Comparison of ENCODE assay signal across 20 cellular contexts in the genomic region with DNA sequence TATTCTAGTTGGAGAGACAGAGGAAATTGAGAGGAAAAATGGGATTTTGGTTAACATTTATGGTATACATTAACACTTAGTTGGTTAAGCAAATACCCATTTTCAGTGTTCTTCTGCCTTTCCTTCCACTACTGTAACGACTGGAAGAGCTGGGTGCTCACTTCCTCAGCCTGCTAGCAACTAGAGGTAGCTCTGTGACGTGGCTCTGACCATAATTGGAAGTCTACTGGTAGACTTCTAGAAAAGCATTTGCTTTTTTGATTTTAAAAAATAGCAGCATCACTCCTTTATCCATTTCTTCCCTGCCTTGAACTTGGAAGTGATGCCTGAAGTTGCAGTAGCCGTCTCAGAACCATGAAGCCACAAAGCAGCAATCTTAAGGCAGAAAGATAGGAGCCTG. TPM values are rescaled to one million over a fixed set of nuclear protein-coding genes. Genes with fewer than 3 reads are reported as not detected.
DNase-seq lines count a peak whose midpoint lies in the region; ATAC-seq, FAIRE-seq and TF ChIP-seq lines count a peak whose summit lies in the region.
"Had no signal": no experiment of that assay in that cellular context is flagged by ENCODE, and none has a peak within 500 bp of the region (broad histone marks: within the 10 kb centered on the region; RNA-seq: fewer than 3 reads in every experiment).

No MANE protein-coding gene starts in this region.

- POLR2A ChIA-PET in GM12878 (lab: Charles Lee) = no interaction called here

- in situ Hi-C loops in GM12878 (cut with MboI) = loop anchor here (5.0 to 25.0 kb wide), 2 partner anchors 48 to 1633 kb away; no protein-coding TSS in a partner anchor

- H3K27me3 Mint-ChIP-seq in CD14-positive monocyte (ENCODE audit: low read depth in 3 of 3) = no peaks in the 10 kb centered on the region
- H3K27me3 Mint-ChIP-seq: CD4-positive, alpha-beta T cell had no signal

- no peak overlapping the region for H3K4me3 Mint-ChIP-seq in CD14-positive monocyte
- H3K4me3 Mint-ChIP-seq: CD4-positive, alpha-beta T cell had no signal

- TF ChIP-seq POLR2A in GM12878 (IDR thresholded peaks at IDR 0.05; ENCODE audit: low read depth, low read length) (no peak), Peyer's patch (IDR thresholded peaks at IDR 0.05) (no peak)

- TF ChIP-seq RAD21 in GM12878 (IDR thresholded peaks at IDR 0.05; ENCODE audit: insufficient read depth, low read depth, low read length) = no peak

- peak; percentile 75 for ATAC-seq in GM18868 (IDR thresholded peaks at IDR 0.05; ENCODE audit: unreplicated experiment)
- peak; percentile 67 for ATAC-seq in HG02885 (IDR thresholded peaks at IDR 0.05; ENCODE audit: poor library complexity, unreplicated experiment)
- peak; percentile 63 for ATAC-seq in GM12878
- ATAC-seq: PC-3 had no signal

- peak overlapping the region in 2 of 7 donors; percentile 9 to 63 for H3K27ac Mint-ChIP-seq in CD14-positive monocyte
- H3K27ac Mint-ChIP-seq: CD4-positive, alpha-beta T cell had no signal

- no peaks in the 10 kb centered on the region; the same call in 2 of the 3 replicates for H3K9me3 ChIP-seq in GM12878 (replicated peaks; ENCODE audit: control insufficient read depth, insufficient read depth, low read length)
- H3K9me3 ChIP-seq in left ventricle myocardium inferior (replicated peaks) = no peaks in the 10 kb centered on the region
- no peaks in the 10 kb centered on the region for H3K9me3 ChIP-seq in Peyer's patch
- H3K9me3 ChIP-seq: SJCRH30 had no signal

- no peak overlapping the region for H3K4me2 ChIP-seq in GM12878 (ENCODE audit: control insufficient read depth, insufficient read depth)

- RAD21 ChIA-PET in GM12878 (lab: Charles Lee; ENCODE audit: unreplicated experiment) = interaction anchor here (1.1 to 1.3 kb wide), 3 partner anchors 206 to 558 kb away, joined by 3 read pairs; no protein-coding TSS in a partner anchor

- H3K27ac ChIP-seq in GM12878 (ENCODE audit: control insufficient read depth, insufficient read depth) (no peak overlapping the region), left ventricle myocardium inferior (replicated peaks) (no peak overlapping the region), Peyer's patch (no peak overlapping the region)
- H3K27ac ChIP-seq: SJCRH30 had no signal

- TF ChIP-seq CTCF in GM12878 (IDR thresholded peaks at IDR 0.05 in 2 of 3, conservative IDR thresholded peaks at IDR 0.05 in 1 of 3; ENCODE audit: control insufficient read depth in 2 of 3, extremely low read depth in 1 of 3, insufficient read depth in 1 of 3, low read depth in 3 of 3, low read length in 3 of 3) (no peak), left ventricle myocardium inferior (IDR thresholded peaks at IDR 0.05; ENCODE audit: borderline replicate concordance) (no peak), Peyer's patch (IDR thresholded peaks at IDR 0.05) (no peak), CD14-positive monocyte (IDR thresholded peaks at IDR 0.05) (no peak)

- CTCF ChIA-PET in GM12878 (lab: Yijun Ruan, JAX) = interaction anchor here (1.0 to 2.5 kb wide), 3 partner anchors 558 to 617 kb away, joined by 3 to 8 read pairs (median 3); no protein-coding TSS in a partner anchor

- SMC1A ChIA-PET in GM12878 (lab: Charles Lee; ENCODE audit: uncharacterized antibody, unreplicated experiment) = interaction anchor here (0.9 kb wide), 1 partner anchor 558 kb away, joined by 3 read pairs; no protein-coding TSS in a partner anchor

- H4K20me1 ChIP-seq in GM12878 (ENCODE audit: control insufficient read depth, insufficient read depth) = no peaks in the 10 kb centered on the region; the same call in 1 of the 2 replicates

- no peak overlapping the region for H2AFZ ChIP-seq in GM12878 (ENCODE audit: control insufficient read depth, low read depth, low read length)

- H3K36me3 ChIP-seq in GM12878 (ENCODE audit: control insufficient read depth in 2 of 2, insufficient read depth in 2 of 2, low read length in 1 of 2) = 0 out of 4 replicates have a peak, but pooled peaks cover 0 to 3% of the 10 kb centered on the region in 2 experiments
- no peaks in the 10 kb centered on the region for H3K36me3 ChIP-seq in left ventricle myocardium inferior
- no peaks in the 10 kb centered on the region for H3K36me3 ChIP-seq in Peyer's patch
- H3K36me3 ChIP-seq: SJCRH30 had no signal

- TF ChIP-seq EP300 in GM12878 (IDR thresholded peaks at IDR 0.05; ENCODE audit: borderline replicate concordance in 1 of 2, control insufficient read depth in 1 of 2, low read depth in 2 of 2, low read length in 2 of 2) = no peak

- 59% methylated on average over 3 of the region's 3 CpGs for WGBS in GM12878 (ENCODE audit: insufficient coverage, insufficient replicate concordance, low lambda C conversion rate, missing lambda C conversion rate)

- peaks cover 0 to 4% (median 3%) of the 10 kb centered on the region in 7 donors for H3K9me3 Mint-ChIP-seq in CD14-positive monocyte
- H3K9me3 Mint-ChIP-seq: CD4-positive, alpha-beta T cell had no signal

- H3K4me1 ChIP-seq in GM12878 (ENCODE audit: control insufficient read depth, insufficient read depth, low read length) = no peaks in the 10 kb centered on the region
- no peaks in the 10 kb centered on the region for H3K4me1 ChIP-seq in left ventricle myocardium inferior
- H3K4me1 ChIP-seq in Peyer's patch = no peaks in the 10 kb centered on the region
- H3K4me1 ChIP-seq: SJCRH30 had no signal

- no peak for DNase-seq in GM12878 (ENCODE audit: low read depth, low spot score)
- DNase-seq in pons (ENCODE audit: low spot score) = peak; percentile 48
- no peak for DNase-seq in left ventricle myocardium inferior
- DNase-seq in Peyer's patch = no peak
- no peak for DNase-seq in CD14-positive monocyte (ENCODE audit: low spot score)
- DNase-seq: ACHN; AML-193; CD4-positive, alpha-beta T cell; DMS53; H7; KBM-7; NCI-H1048; NCI-H1436 treated with DMSO at 0.1 percent for 48 hours; NCI-H2081 treated with DMSO at 0.1 percent for 48 hours; NCI-H774; PC-3; SJCRH30; T-helper 2 cell had no signal

- no peak for FAIRE-seq in GM12878 (lab: Jason Lieb, UNC)

- H3K79me2 ChIP-seq in GM12878 (ENCODE audit: control insufficient read depth, insufficient read depth, low read length) = no peaks in the 10 kb centered on the region

- H3K27me3 ChIP-seq in GM12878 (replicated peaks in 1 of 2; ENCODE audit: control insufficient read depth in 2 of 2, insufficient read depth in 2 of 2, low read length in 1 of 2) = no peaks in the 10 kb centered on the region
- H3K27me3 ChIP-seq in left ventricle myocardium inferior (ENCODE audit: low read depth) = no peaks in the 10 kb centered on the region
- no peaks in the 10 kb centered on the region for H3K27me3 ChIP-seq in Peyer's patch
- H3K27me3 ChIP-seq: SJCRH30 had no signal

- intact Hi-C loops in GM12878 (cut with micrococcal nuclease; ENCODE audit: unreplicated experiment) (no loop called here), left ventricle myocardium inferior (cut with micrococcal nuclease) (loop anchor here (5.0 kb wide), 1 partner anchor 623 kb away; no protein-coding TSS in a partner anchor), CD14-positive monocyte (cut with micrococcal nuclease) (no loop called here)

- peaks cover 17% of the 10 kb centered on the region for H3K4me1 Mint-ChIP-seq in CD14-positive monocyte

- no TSS peak for BruUV-seq in GM12878 (replicated peaks; lab: Mats Ljungman, UMichigan)

- H3K36me3 Mint-ChIP-seq in CD14-positive monocyte = peaks cover 51 to 57% of the 10 kb centered on the region in 2 donors

- H3K4me3 ChIP-seq in GM12878 = no peak overlapping the region
- H3K4me3 ChIP-seq in left ventricle myocardium inferior = no peak overlapping the region
- no peak overlapping the region for H3K4me3 ChIP-seq in Peyer's patch
- H3K4me3 ChIP-seq: SJCRH30 had no signal

- H3K9ac ChIP-seq in GM12878 (ENCODE audit: control insufficient read depth, insufficient read depth, low read length) = no peak overlapping the region

RNA-seq across cellular contexts. Expression of a gene that starts 15.9 kb away (rescaled TPM):
- 111 and 117 TPM in 2 replicates for total RNA-seq in GM12878 (2013; cell fraction: nucleolus; rRNA removed)
- total RNA-seq in GM12878 (2014; rRNA removed) = 19.3 and 27.5 TPM in 2 replicates
- total RNA-seq in GM12878 (2014; rRNA removed; fragmentation: Illumina TruSeq; extraction: Trizol) = 25.9 and 27.8 TPM in 2 replicates
- total RNA-seq in GM12878 (2021) = 16.4 and 17.9 TPM in 2 replicates
- 11.3 TPM for polyA plus RNA-seq in GM12878 (2011; ENCODE audit: low read depth)
- polyA plus RNA-seq in GM12878 (2011; rRNA removed) = 38.0 and 56.4 TPM in 2 replicates
- polyA plus RNA-seq in GM12878 (2011; cell fraction: cytosol; rRNA removed) = 14.6 and 14.9 TPM in 2 replicates
- 49.7 and 75.6 TPM in 2 replicates for polyA plus RNA-seq in GM12878 (2011; cell fraction: nucleus; rRNA removed)
- 13.6 and 17.3 TPM in 2 replicates for polyA plus RNA-seq in GM12878 (2012)
- polyA plus RNA-seq in GM12878 (2014; fragmentation: Illumina TruSeq; extraction: Trizol) = 22.3 and 30.9 TPM in 2 replicates
- polyA plus RNA-seq in GM12878 (2014; fragmentation: Nextera tagmentation; extraction: Ambion mirVana) = 10 to 100 TPM in 1 of 2 experiments, 1 to 10 TPM in 1; 8.3 to 11.8 TPM
- 20.8 and 26.0 TPM in 2 replicates for polyA plus RNA-seq in GM12878 (2014; rRNA removed)
- polyA plus RNA-seq in GM12878 (2016; fragmentation: Nextera tagmentation; extraction: Ambion mirVana) = 10 to 100 TPM; 12.7 to 18.5 TPM
- 32.0 and 39.8 TPM in 2 replicates for polyA minus RNA-seq in GM12878 (2011; rRNA and poly(A)+ RNA removed)
- polyA minus RNA-seq in GM12878 (2011; cell fraction: cytosol; rRNA and poly(A)+ RNA removed) = 10.4 and 11.5 TPM in 2 replicates
- polyA minus RNA-seq in GM12878 (2011; cell fraction: nucleus; rRNA and poly(A)+ RNA removed) = 31.1 and 67.1 TPM in 2 replicates
- 11.8 TPM for total RNA-seq in left ventricle myocardium inferior
- total RNA-seq in Peyer's patch = 10 to 100 TPM; 11.6 to 25.5 (median 20.9) TPM
- polyA plus RNA-seq in CD14-positive monocyte = 10 to 100 TPM; 12.8 to 13.0 TPM

RNA-seq across cellular contexts. Expression of a gene that starts 16.2 kb away (rescaled TPM):
- total RNA-seq in GM12878 (2013; cell fraction: nucleolus; rRNA removed) = 75.3 and 88.5 TPM in 2 replicates
- total RNA-seq in GM12878 (2014; rRNA removed) = 16.1 and 23.8 TPM in 2 replicates
- total RNA-seq in GM12878 (2014; rRNA removed; fragmentation: Illumina TruSeq; extraction: Trizol) = 14.3 and 16.9 TPM in 2 replicates
- 66.0 TPM in 2 replicates for total RNA-seq in GM12878 (2021)
- polyA plus RNA-seq in GM12878 (2011; ENCODE audit: low read depth) = 16.8 TPM
- polyA plus RNA-seq in GM12878 (2011; rRNA removed) = 18.3 and 28.3 TPM in 2 replicates
- polyA plus RNA-seq in GM12878 (2011; cell fraction: cytosol; rRNA removed) = 16.3 and 20.3 TPM in 2 replicates
- 53.3 and 56.7 TPM in 2 replicates for polyA plus RNA-seq in GM12878 (2011; cell fraction: nucleus; rRNA removed)
- 21.2 and 22.5 TPM in 2 replicates for polyA plus RNA-seq in GM12878 (2012)
- polyA plus RNA-seq in GM12878 (2014; fragmentation: Illumina TruSeq; extraction: Trizol) = 47.9 and 53.8 TPM in 2 replicates
- 10 to 100 TPM; 19.6 to 20.8 TPM for polyA plus RNA-seq in GM12878 (2014; fragmentation: Nextera tagmentation; extraction: Ambion mirVana)
- polyA plus RNA-seq in GM12878 (2014; rRNA removed) = 25.5 and 25.7 TPM in 2 replicates
- 10 to 100 TPM; 38.9 to 39.8 TPM for polyA plus RNA-seq in GM12878 (2016; fragmentation: Nextera tagmentation; extraction: Ambion mirVana)
- 19.7 and 22.9 TPM in 2 replicates for polyA minus RNA-seq in GM12878 (2011; rRNA and poly(A)+ RNA removed)
- polyA minus RNA-seq in GM12878 (2011; cell fraction: cytosol; rRNA and poly(A)+ RNA removed) = 12.8 and 28.9 TPM in 2 replicates
- 28.3 and 52.3 TPM in 2 replicates for polyA minus RNA-seq in GM12878 (2011; cell fraction: nucleus; rRNA and poly(A)+ RNA removed)
- total RNA-seq in left ventricle myocardium inferior = 14.2 TPM
- 10 to 100 TPM; 36.5 to 84.2 (median 43.0) TPM for total RNA-seq in Peyer's patch
- 1 to 10 TPM; 4.6 to 9.1 TPM for polyA plus RNA-seq in CD14-positive monocyte
